In genomic region chr19:4337906-4338440, GRCh38 we compare ENCODE assay signal across 8 cellular contexts. TPM values are rescaled to one million over a fixed set of nuclear protein-coding genes. Genes with fewer than 3 reads are reported as not detected.
A peak's percentile ranks its signal among the peaks of the same experiment; 100 is the strongest.
DNase-seq lines count a peak whose midpoint lies in the region; ATAC-seq, FAIRE-seq and TF ChIP-seq lines count a peak whose summit lies in the region.

No MANE protein-coding gene starts in this region.

- no peak overlapping the region for H2BK120ac ChIP-seq in H1 (replicated peaks; ENCODE audit: low read depth, low read length)

- peak overlapping the region; percentile 77 for H3K27ac Mint-ChIP-seq in Calu3 (ENCODE audit: unreplicated experiment)
- H3K27ac Mint-ChIP-seq in nephron: peak overlapping the region; percentile 77 to 93 (median 86)

- H3K23me2 ChIP-seq in H1 (ENCODE audit: low read depth, low read length): peaks cover 28% of the 10 kb centered on the region

- intact Hi-C loops in Calu3 (cut with micrococcal nuclease; ENCODE audit: unreplicated experiment): no loop called here

- H3K9me3 ChIP-seq in OCI-LY1 (ENCODE audit: low read length) (no peaks in the 10 kb centered on the region), H1 (ENCODE audit: insufficient read depth in 2 of 2, low read depth in 1 of 2, low read length in 1 of 2) (no peaks in the 10 kb centered on the region)

- H3K27me3 ChIP-seq in OCI-LY1 (ENCODE audit: insufficient read depth, low read length) (no peaks in the 10 kb centered on the region), H1 (replicated peaks in 1 of 4; ENCODE audit: control insufficient read depth in 3 of 4, extremely low read depth in 1 of 4, insufficient read depth in 3 of 4, low read length in 3 of 4) (no peaks in the 10 kb centered on the region)

- H3K14ac ChIP-seq in H1 (ENCODE audit: insufficient read length): no peak overlapping the region

- BruUV-seq in Calu3 (replicated peaks; lab: Mats Ljungman, UMichigan): TSS peak; percentile 75

- H3K9me3 Mint-ChIP-seq in Calu3 (ENCODE audit: low read depth, unreplicated experiment) (no peaks in the 10 kb centered on the region), nephron (no peaks in the 10 kb centered on the region)

- POLR2A ChIA-PET in H1 (lab: Charles Lee; ENCODE audit: partially characterized antibody): interaction anchor here (0.7 to 1.8 kb wide), 7 partner anchors 8 to 79 kb away, joined by 3 to 9 read pairs (median 3); partner anchors contain the start of gene SH3GL1

- H3K4me3 ChIP-seq in OCI-LY1 (ENCODE audit: low read depth, low read length, poor library complexity, severe bottlenecking) (peak overlapping the region; percentile 37), H1 (ENCODE audit: extremely low read depth in 1 of 4, insufficient read depth in 2 of 4, low read depth in 3 of 4, low read length in 4 of 4) (peak overlapping the region; percentile 20 to 52 (median 22); a peak in 6 of 8 replicates)

- H3K4ac ChIP-seq in H1 (replicated peaks; ENCODE audit: insufficient read length, low read depth, low read length): no peak overlapping the region

- DNase-seq in Calu3 (no peak), H1 (ENCODE audit: low read depth in 1 of 2, low spot score in 2 of 2) (no peak), cerebellar cortex (ENCODE audit: low spot score) (no peak), ACHN (no peak)

- no peak for TF ChIP-seq RAD21 in H1 (IDR thresholded peaks at IDR 0.05 in 1 of 2, conservative IDR thresholded peaks at IDR 0.05 in 1 of 2; ENCODE audit: low read depth in 2 of 2, low read length in 2 of 2)

- H3K27ac ChIP-seq in OCI-LY1 (ENCODE audit: low read depth, low read length, poor library complexity, severe bottlenecking): no peak overlapping the region
- H3K27ac ChIP-seq in H1 (ENCODE audit: low read depth, low read length): no peak overlapping the region

- FAIRE-seq in H1 (lab: Jason Lieb, UNC): no peak

- no peaks in the 10 kb centered on the region for H3K79me2 ChIP-seq in OCI-LY1 (ENCODE audit: insufficient read depth, low read length)
- no peaks in the 10 kb centered on the region for H3K79me2 ChIP-seq in H1 (ENCODE audit: control insufficient read depth in 1 of 2, insufficient read depth in 2 of 2, low read length in 2 of 2)

- H2AK5ac ChIP-seq in H1 (ENCODE audit: low read depth, low read length): no peak overlapping the region

- H2BK12ac ChIP-seq in H1 (ENCODE audit: low read depth, low read length): peak overlapping the region; percentile 77; the same call in 1 of the 2 replicates

- H3K36me3 Mint-ChIP-seq in Calu3 (ENCODE audit: insufficient read depth, unreplicated experiment): peaks cover 33% of the 10 kb centered on the region
- peaks cover 7% of the 10 kb centered on the region for H3K36me3 Mint-ChIP-seq in nephron (ENCODE audit: low read depth)

- H4K91ac ChIP-seq in H1 (replicated peaks; ENCODE audit: insufficient read length, low read length): no peak overlapping the region

- H3K18ac ChIP-seq in H1 (ENCODE audit: extremely low read depth, low read length): peak overlapping the region; percentile 62; the same call in 1 of the 2 replicates

- TF ChIP-seq CTCF in Calu3 (IDR thresholded peaks at IDR 0.05; ENCODE audit: unreplicated experiment) (no peak), OCI-LY1 (IDR thresholded peaks at IDR 0.05; ENCODE audit: low read length) (no peak), H1 (IDR thresholded peaks at IDR 0.05; ENCODE audit: control extremely low read depth in 1 of 3, insufficient read depth in 1 of 3, low read depth in 1 of 3, low read length in 3 of 3) (no peak), nephron (IDR thresholded peaks at IDR 0.05; ENCODE audit: unreplicated experiment in 3 of 3) (no peak)

- H3K9ac ChIP-seq in OCI-LY1 (ENCODE audit: low read length): peak overlapping the region; percentile 22; the same call in 1 of the 2 replicates
- peak overlapping the region in 3 of 4 experiments; percentile 17 to 68 (median 25); a peak in 5 of 7 replicates for H3K9ac ChIP-seq in H1 (replicated peaks in 1 of 4; ENCODE audit: extremely low read depth in 1 of 4, low read depth in 3 of 4, low read length in 3 of 4)

- H2BK20ac ChIP-seq in H1 (ENCODE audit: low read length): 0 out of 2 replicates have a peak overlapping the region, but pooled peaks have one; percentile 7

- peak overlapping the region; percentile 83 for H3K4me3 Mint-ChIP-seq in Calu3 (ENCODE audit: low read depth, unreplicated experiment)
- H3K4me3 Mint-ChIP-seq in nephron: peak overlapping the region; percentile 75 to 85 (median 83)

- no peak overlapping the region for H2AFZ ChIP-seq in OCI-LY1 (ENCODE audit: low read length)
- no peak overlapping the region for H2AFZ ChIP-seq in H1 (ENCODE audit: low read length)

- 46% methylated on average over 12 of the region's 14 CpGs; no CpG with 5 or more reads in 1 of the 2 experiments for WGBS in H1 (ENCODE audit: extremely low coverage in 1 of 2, insufficient coverage in 1 of 2, insufficient read length in 1 of 2, insufficient replicate concordance in 2 of 2, low coverage in 1 of 2, low lambda C conversion rate in 2 of 2, missing lambda C conversion rate in 1 of 2), 2 experiments

- H3K56ac ChIP-seq in H1 (replicated peaks; ENCODE audit: insufficient read length, low read depth, low read length): no peak overlapping the region

- no peak for TF ChIP-seq EP300 in H1 (IDR thresholded peaks at IDR 0.05; ENCODE audit: borderline replicate concordance in 1 of 2, low read depth in 2 of 2, low read length in 2 of 2)

- no peaks in the 10 kb centered on the region for H3K36me3 ChIP-seq in OCI-LY1 (ENCODE audit: insufficient read depth, low read length)
- peaks cover 0 to 3% (median 0%) of the 10 kb centered on the region in 4 experiments; a peak in 2 of 8 replicates for H3K36me3 ChIP-seq in H1 (ENCODE audit: control insufficient read depth in 2 of 4, insufficient read depth in 4 of 4, low read length in 3 of 4)

- CTCF ChIA-PET in Calu3 (lab: Charles Lee) (interaction anchor here (0.7 to 1.0 kb wide), 3 partner anchors 15 to 71 kb away, joined by 4 to 5 read pairs (median 4); no protein-coding TSS in a partner anchor), H1 (lab: Charles Lee; ENCODE audit: partially characterized antibody) (interaction anchor here (1.0 to 20.4 kb wide), 6 partner anchors 8 to 66 kb away, joined by 3 to 311 read pairs (median 3); partner anchors contain the start of gene SHD)

- H2BK5ac ChIP-seq in H1 (ENCODE audit: low read depth, low read length): no peak overlapping the region

- H4K5ac ChIP-seq in H1 (ENCODE audit: insufficient read length, low read depth, low read length): no peak overlapping the region

- H4K8ac ChIP-seq in H1 (ENCODE audit: extremely low read depth, insufficient read depth, low read length): no peak overlapping the region

- peak overlapping the region; percentile 52 for H3K4me2 ChIP-seq in OCI-LY1 (ENCODE audit: low read length)
- peak overlapping the region; percentile 73 to 74 for H3K4me2 ChIP-seq in H1 (ENCODE audit: insufficient read depth in 1 of 2, low read depth in 2 of 2, low read length in 2 of 2)

- H3F3A ChIP-seq in OCI-LY1 (ENCODE audit: insufficient read depth, low read length): no peaks in the 10 kb centered on the region

- H3K79me1 ChIP-seq in H1 (ENCODE audit: low read depth, low read length): no peaks in the 10 kb centered on the region

- no peaks in the 10 kb centered on the region for H4K20me1 ChIP-seq in OCI-LY1 (ENCODE audit: insufficient read depth, low read length)
- H4K20me1 ChIP-seq in H1 (replicated peaks in 1 of 2; ENCODE audit: control insufficient read depth in 1 of 2, insufficient read depth in 2 of 2, low read length in 2 of 2): peaks cover 0 to 10% of the 10 kb centered on the region in 2 experiments

- no peaks in the 10 kb centered on the region for H3K27me3 Mint-ChIP-seq in Calu3 (ENCODE audit: unreplicated experiment)
- no peaks in the 10 kb centered on the region for H3K27me3 Mint-ChIP-seq in nephron (ENCODE audit: low read depth)

- H3K4me1 ChIP-seq in OCI-LY1 (ENCODE audit: insufficient read depth, low read length, severe bottlenecking) (peaks cover 15% of the 10 kb centered on the region), H1 (replicated peaks in 1 of 4; ENCODE audit: control insufficient read depth in 3 of 4, insufficient read depth in 4 of 4, low read length in 3 of 4) (peaks cover 0 to 9% (median 4%) of the 10 kb centered on the region in 4 experiments; a peak in 4 of 7 replicates)

- peak in 1 of 2 experiments; percentile 42; a peak in 1 of 3 replicates for TF ChIP-seq POLR2A in H1 (IDR thresholded peaks at IDR 0.05; ENCODE audit: control extremely low read depth in 1 of 2, low read depth in 2 of 2, low read length in 2 of 2)

- ATAC-seq in GM21390 (IDR thresholded peaks at IDR 0.05; ENCODE audit: unreplicated experiment) (no peak), HG02840 (IDR thresholded peaks at IDR 0.05; ENCODE audit: low FRiP score, unreplicated experiment) (no peak)

- peaks cover 18% of the 10 kb centered on the region for H3K4me1 Mint-ChIP-seq in Calu3 (ENCODE audit: low read depth, unreplicated experiment)
- peaks cover 9% of the 10 kb centered on the region for H3K4me1 Mint-ChIP-seq in nephron

- no peaks in the 10 kb centered on the region for H3K9me2 ChIP-seq in OCI-LY1 (ENCODE audit: low read depth, low read length)

- no peak overlapping the region for H3K23ac ChIP-seq in H1 (ENCODE audit: insufficient read length)

- peak overlapping the region; percentile 90; the same call in 1 of the 2 replicates for H2BK15ac ChIP-seq in H1 (ENCODE audit: low read length)

- in situ Hi-C loops in ACHN (cut with HindIII; ENCODE audit: low pct_ligation_motif_present, low pct_unique_long_range_greater_than_20kb, low sequenced_read_pairs): no loop called here

RNA-seq across cellular contexts. Expression of gene STAP2, which starts 0.7 kb away (rescaled TPM):
- 28.7 and 30.5 TPM in 2 replicates for total RNA-seq in Calu3 (2022)
- 15.3 and 18.1 TPM in 2 replicates for total RNA-seq in H1 (2021; fragmentation: NEBNext Ultra II Directional; extraction: Animal tissue kit (Norgen Biotek cat#: 25700))
- polyA plus RNA-seq in H1 (2011; rRNA removed): 33.6 and 37.3 TPM in 2 replicates
- polyA plus RNA-seq in H1 (2011; cell fraction: cytosol; rRNA removed): 39.4 TPM
- polyA plus RNA-seq in H1 (2011; cell fraction: nucleus; rRNA removed): 33.5 TPM
- polyA plus RNA-seq in H1 (2012, experiment 1 of 2): 21.5 to 32.2 TPM (median 25.1 TPM) in 4 replicates
- polyA plus RNA-seq in H1 (2012, experiment 2 of 2): 30.2 TPM
- polyA plus RNA-seq in H1 (2013, experiment 1 of 2): 18.5 TPM
- 19.0 TPM for polyA plus RNA-seq in H1 (2013, experiment 2 of 2)
- 11.4 and 11.9 TPM in 2 replicates for polyA minus RNA-seq in H1 (2011; rRNA and poly(A)+ RNA removed)
- polyA minus RNA-seq in H1 (2011; cell fraction: cytosol; rRNA and poly(A)+ RNA removed): 12.0 TPM
- polyA minus RNA-seq in H1 (2011; cell fraction: nucleus; rRNA and poly(A)+ RNA removed): 8.0 TPM

RNA-seq across cellular contexts. Expression of gene MPND, which starts 5.4 kb away (rescaled TPM):
- 15.3 and 21.1 TPM in 2 replicates for total RNA-seq in Calu3 (2022)
- total RNA-seq in H1 (2021; fragmentation: NEBNext Ultra II Directional; extraction: Animal tissue kit (Norgen Biotek cat#: 25700)): 24.2 and 27.7 TPM in 2 replicates
- polyA plus RNA-seq in H1 (2011; rRNA removed): 22.9 and 31.6 TPM in 2 replicates
- polyA plus RNA-seq in H1 (2011; cell fraction: cytosol; rRNA removed): 25.7 TPM
- polyA plus RNA-seq in H1 (2011; cell fraction: nucleus; rRNA removed): 32.1 TPM
- 15.1 to 38.3 TPM (median 35.6 TPM) in 4 replicates for polyA plus RNA-seq in H1 (2012, experiment 1 of 2)
- 21.6 TPM for polyA plus RNA-seq in H1 (2012, experiment 2 of 2)
- 15.0 TPM for polyA plus RNA-seq in H1 (2013, experiment 1 of 2)
- 12.4 TPM for polyA plus RNA-seq in H1 (2013, experiment 2 of 2)
- polyA minus RNA-seq in H1 (2011; rRNA and poly(A)+ RNA removed): 10.8 and 12.6 TPM in 2 replicates
- polyA minus RNA-seq in H1 (2011; cell fraction: cytosol; rRNA and poly(A)+ RNA removed): 13.0 TPM
- polyA minus RNA-seq in H1 (2011; cell fraction: nucleus; rRNA and poly(A)+ RNA removed): 15.3 TPM

RNA-seq across cellular contexts. Expression of gene FSD1, which starts 33.6 kb away (rescaled TPM):
- total RNA-seq in Calu3 (2022): 1.2 and 1.9 TPM in 2 replicates
- 54.8 and 58.8 TPM in 2 replicates for total RNA-seq in H1 (2021; fragmentation: NEBNext Ultra II Directional; extraction: Animal tissue kit (Norgen Biotek cat#: 25700))
- 181 and 194 TPM in 2 replicates for polyA plus RNA-seq in H1 (2011; rRNA removed)
- 135 TPM for polyA plus RNA-seq in H1 (2011; cell fraction: cytosol; rRNA removed)
- polyA plus RNA-seq in H1 (2011; cell fraction: nucleus; rRNA removed): 150 TPM
- polyA plus RNA-seq in H1 (2012, experiment 1 of 2): 50.5 to 86.8 TPM (median 84.0 TPM) in 4 replicates
- polyA plus RNA-seq in H1 (2012, experiment 2 of 2): 95.6 TPM
- 46.1 TPM for polyA plus RNA-seq in H1 (2013, experiment 1 of 2)
- 42.6 TPM for polyA plus RNA-seq in H1 (2013, experiment 2 of 2)
- polyA minus RNA-seq in H1 (2011; rRNA and poly(A)+ RNA removed): 26.0 and 38.0 TPM in 2 replicates
- polyA minus RNA-seq in H1 (2011; cell fraction: cytosol; rRNA and poly(A)+ RNA removed): 40.8 TPM
- 25.0 TPM for polyA minus RNA-seq in H1 (2011; cell fraction: nucleus; rRNA and poly(A)+ RNA removed)

RNA-seq across cellular contexts. Expression of gene TMIGD2, which starts 35.8 kb away (rescaled TPM):
- total RNA-seq in Calu3 (2022): not detected in 2 replicates
- total RNA-seq in H1 (2021; fragmentation: NEBNext Ultra II Directional; extraction: Animal tissue kit (Norgen Biotek cat#: 25700)): 0.38 and 0.41 TPM in 2 replicates
- polyA plus RNA-seq in H1 (2011; rRNA removed): 0.39 and 0.58 TPM in 2 replicates
- 0.40 TPM for polyA plus RNA-seq in H1 (2011; cell fraction: cytosol; rRNA removed)
- 0.17 TPM for polyA plus RNA-seq in H1 (2011; cell fraction: nucleus; rRNA removed)
- 0.19 to 0.50 TPM (median 0.50 TPM) in 3 of 4 replicates, not detected in the other for polyA plus RNA-seq in H1 (2012, experiment 1 of 2)
- 0.55 TPM for polyA plus RNA-seq in H1 (2012, experiment 2 of 2)
- 1.1 TPM for polyA plus RNA-seq in H1 (2013, experiment 1 of 2)
- polyA plus RNA-seq in H1 (2013, experiment 2 of 2): 1.1 TPM
- not detected in 2 replicates for polyA minus RNA-seq in H1 (2011; rRNA and poly(A)+ RNA removed)
- not detected for polyA minus RNA-seq in H1 (2011; cell fraction: cytosol; rRNA and poly(A)+ RNA removed)
- polyA minus RNA-seq in H1 (2011; cell fraction: nucleus; rRNA and poly(A)+ RNA removed): not detected

RNA-seq across cellular contexts. Expression of gene SHD, which starts 58.9 kb away (rescaled TPM):
- total RNA-seq in Calu3 (2022): not detected in 2 replicates
- 5.8 and 7.3 TPM in 2 replicates for total RNA-seq in H1 (2021; fragmentation: NEBNext Ultra II Directional; extraction: Animal tissue kit (Norgen Biotek cat#: 25700))
- 10.7 and 15.5 TPM in 2 replicates for polyA plus RNA-seq in H1 (2011; rRNA removed)
- polyA plus RNA-seq in H1 (2011; cell fraction: cytosol; rRNA removed): 6.7 TPM
- polyA plus RNA-seq in H1 (2011; cell fraction: nucleus; rRNA removed): 29.9 TPM
- 3.0 to 7.8 TPM (median 5.7 TPM) in 4 replicates for polyA plus RNA-seq in H1 (2012, experiment 1 of 2)
- 15.8 TPM for polyA plus RNA-seq in H1 (2012, experiment 2 of 2)
- polyA plus RNA-seq in H1 (2013, experiment 1 of 2): 4.3 TPM
- polyA plus RNA-seq in H1 (2013, experiment 2 of 2): 4.3 TPM
- polyA minus RNA-seq in H1 (2011; rRNA and poly(A)+ RNA removed): 1.2 and 1.9 TPM in 2 replicates
- polyA minus RNA-seq in H1 (2011; cell fraction: cytosol; rRNA and poly(A)+ RNA removed): 2.8 TPM
- 3.5 TPM for polyA minus RNA-seq in H1 (2011; cell fraction: nucleus; rRNA and poly(A)+ RNA removed)

Comparison
In these comparisons a context has a peak if more than half of its experiments do, and no peak if none do; other contexts are left out.
1. RNA of gene FSD1, which starts 33.6 kb away (total RNA-seq): 54.8 to 58.8 TPM in H1; 1.2 to 1.9 TPM in Calu3; every median in the first group is over 10 times any median in the second.